ENCODE assay signal across 1 cellular context in genomic region chr6:42269974-42270510, GRCh38.
A peak's percentile ranks its signal among the peaks of the same experiment; 100 is the strongest.
TF ChIP-seq lines count a peak whose summit lies in the region.

No MANE protein-coding gene starts in this region.

TF ChIP-seq in GM12878, 131 proteins besides CTCF, POLR2A, EP300 and RAD21 (continued from another document):
- TF ChIP-seq SKIL (IDR thresholded peaks at IDR 0.05; ENCODE audit: low read depth, poor library complexity, severe bottlenecking), result no peak
- TF ChIP-seq SMAD5 (IDR thresholded peaks at IDR 0.05; ENCODE audit: low read depth), result no peak
- no peak for TF ChIP-seq ZZZ3 (IDR thresholded peaks at IDR 0.05; ENCODE audit: control insufficient read depth, insufficient read length, low read depth)
- TF ChIP-seq NFIC (IDR thresholded peaks at IDR 0.05; ENCODE audit: low read depth, low read length), result peak; percentile 43; the same call in 1 of the 2 replicates
- TF ChIP-seq STAT3 (IDR thresholded peaks at IDR 0.05; ENCODE audit: low read depth, low read length), result no peak
- no peak for TF ChIP-seq HDAC6 (IDR thresholded peaks at IDR 0.05; ENCODE audit: unreplicated experiment)
- 0 out of 2 replicates have a peak, but pooled peaks have one; percentile 8 for TF ChIP-seq IKZF1 (conservative IDR thresholded peaks at IDR 0.05)
- no peak for TF ChIP-seq CHD1 (IDR thresholded peaks at IDR 0.05; ENCODE audit: low read depth, low read length)
- peak; percentile 34; the same call in 1 of the 2 replicates for TF ChIP-seq CBFB (IDR thresholded peaks at IDR 0.05; ENCODE audit: low read depth)
- no peak for TF ChIP-seq NFYA (IDR thresholded peaks at IDR 0.05; ENCODE audit: borderline replicate concordance, low read depth, low read length)
- 0 out of 2 replicates have a peak, but pooled peaks have one; percentile 3 for TF ChIP-seq RUNX3 (IDR thresholded peaks at IDR 0.05; ENCODE audit: low read length)
- 0 out of 2 replicates have a peak, but pooled peaks have one; percentile 14 for TF ChIP-seq TAF1 (IDR thresholded peaks at IDR 0.05; ENCODE audit: borderline replicate concordance, low read depth, low read length)
- 0 out of 2 replicates have a peak, but pooled peaks have one; percentile 20 for TF ChIP-seq FOXM1 (IDR thresholded peaks at IDR 0.05; ENCODE audit: low read depth, low read length)
